8 cellular contexts compared by ENCODE assay signal in genomic region chr5:138974227-138975063, GRCh38.
A peak's percentile ranks its signal among the peaks of the same experiment; 100 is the strongest.
DNase-seq lines count a peak whose midpoint lies in the region; ATAC-seq and TF ChIP-seq lines count a peak whose summit lies in the region.
"Had no signal": no experiment of that assay in that cellular context is flagged by ENCODE, and none has a peak within 500 bp of the region (broad histone marks: within the 10 kb centered on the region; RNA-seq: fewer than 3 reads in every experiment).

No MANE protein-coding gene starts in this region.

- DNase-seq in fibroblast of gingiva (ENCODE audit: low read depth) (peak; percentile 49), middle frontal gyrus (ENCODE audit: extremely low spot score, low spot score) (peak; percentile 57), ureter (ENCODE audit: low spot score) (peak; percentile 57)
- DNase-seq: NCI-H1105 treated with DMSO at 0.1 percent for 48 hours had no signal

- ATAC-seq in HG03108 (IDR thresholded peaks at IDR 0.05; ENCODE audit: unreplicated experiment), result no peak
- ATAC-seq in GM21723 (IDR thresholded peaks at IDR 0.05; ENCODE audit: unreplicated experiment), result no peak
- ATAC-seq in GM18858 (IDR thresholded peaks at IDR 0.05; ENCODE audit: unreplicated experiment), result no peak

TF ChIP-seq in PFSK-1, 5 proteins besides CTCF, POLR2A, EP300 and RAD21:
- TF ChIP-seq, protein P1, sequence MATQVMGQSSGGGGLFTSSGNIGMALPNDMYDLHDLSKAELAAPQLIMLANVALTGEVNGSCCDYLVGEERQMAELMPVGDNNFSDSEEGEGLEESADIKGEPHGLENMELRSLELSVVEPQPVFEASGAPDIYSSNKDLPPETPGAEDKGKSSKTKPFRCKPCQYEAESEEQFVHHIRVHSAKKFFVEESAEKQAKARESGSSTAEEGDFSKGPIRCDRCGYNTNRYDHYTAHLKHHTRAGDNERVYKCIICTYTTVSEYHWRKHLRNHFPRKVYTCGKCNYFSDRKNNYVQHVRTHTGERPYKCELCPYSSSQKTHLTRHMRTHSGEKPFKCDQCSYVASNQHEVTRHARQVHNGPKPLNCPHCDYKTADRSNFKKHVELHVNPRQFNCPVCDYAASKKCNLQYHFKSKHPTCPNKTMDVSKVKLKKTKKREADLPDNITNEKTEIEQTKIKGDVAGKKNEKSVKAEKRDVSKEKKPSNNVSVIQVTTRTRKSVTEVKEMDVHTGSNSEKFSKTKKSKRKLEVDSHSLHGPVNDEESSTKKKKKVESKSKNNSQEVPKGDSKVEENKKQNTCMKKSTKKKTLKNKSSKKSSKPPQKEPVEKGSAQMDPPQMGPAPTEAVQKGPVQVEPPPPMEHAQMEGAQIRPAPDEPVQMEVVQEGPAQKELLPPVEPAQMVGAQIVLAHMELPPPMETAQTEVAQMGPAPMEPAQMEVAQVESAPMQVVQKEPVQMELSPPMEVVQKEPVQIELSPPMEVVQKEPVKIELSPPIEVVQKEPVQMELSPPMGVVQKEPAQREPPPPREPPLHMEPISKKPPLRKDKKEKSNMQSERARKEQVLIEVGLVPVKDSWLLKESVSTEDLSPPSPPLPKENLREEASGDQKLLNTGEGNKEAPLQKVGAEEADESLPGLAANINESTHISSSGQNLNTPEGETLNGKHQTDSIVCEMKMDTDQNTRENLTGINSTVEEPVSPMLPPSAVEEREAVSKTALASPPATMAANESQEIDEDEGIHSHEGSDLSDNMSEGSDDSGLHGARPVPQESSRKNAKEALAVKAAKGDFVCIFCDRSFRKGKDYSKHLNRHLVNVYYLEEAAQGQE (IDR thresholded peaks at IDR 0.05; ENCODE audit: insufficient read depth in 1 of 2, low read depth in 2 of 2, low read length in 2 of 2), result peak in 1 of 2 experiments; percentile 48; a peak in 1 of 4 replicates
- TF ChIP-seq SIN3A (IDR thresholded peaks at IDR 0.05; ENCODE audit: borderline replicate concordance, insufficient read depth, low read length) (no peak), FOXP2 (optimal IDR thresholded peaks at IDR 0.05; ENCODE audit: borderline replicate concordance, extremely low read depth, extremely low read length, insufficient read depth) (peak; percentile 98)
